ENCODE assay signal across 21 cellular contexts in the genomic region with DNA sequence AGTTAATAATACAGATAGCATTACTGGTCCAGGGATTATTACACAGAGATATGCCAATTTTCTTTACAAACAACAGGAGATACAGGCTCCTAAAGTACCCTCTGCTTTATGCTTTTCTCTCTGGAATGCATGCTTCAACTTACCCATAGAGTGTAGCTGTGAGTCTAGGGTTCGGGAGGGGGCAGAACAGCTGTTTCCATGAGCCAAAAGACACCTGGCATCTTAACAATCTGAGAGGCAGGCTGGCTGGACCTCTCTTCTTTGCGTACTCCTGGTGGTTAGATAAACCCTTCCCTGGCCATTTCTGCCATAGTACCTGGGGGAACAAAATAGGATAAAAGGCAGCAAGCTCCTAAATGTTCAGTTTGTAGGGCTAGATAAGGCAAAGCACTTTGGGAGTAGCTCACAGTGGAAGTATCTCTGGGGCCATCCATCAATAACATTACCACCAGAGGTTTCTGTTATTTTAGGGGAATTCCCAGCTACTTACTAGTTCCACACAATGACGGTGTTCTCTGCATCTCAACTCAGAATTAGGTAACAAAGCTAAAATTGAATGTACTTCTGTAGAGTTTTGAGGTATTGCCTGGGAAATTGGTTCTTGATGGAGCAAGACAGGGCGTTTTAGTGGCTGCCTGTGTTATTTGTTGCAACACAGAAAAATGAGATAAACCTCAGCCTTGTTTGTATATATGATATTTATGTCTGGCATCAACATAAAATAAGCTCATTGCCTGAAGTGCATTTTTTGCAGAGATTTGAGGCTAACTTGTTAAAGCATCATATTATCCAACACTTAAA. TPM values are rescaled to one million over a fixed set of nuclear protein-coding genes. Genes with fewer than 3 reads are reported as not detected.
DNase-seq lines count a peak whose midpoint lies in the region; ATAC-seq and TF ChIP-seq lines count a peak whose summit lies in the region.
"Had no signal": no experiment of that assay in that cellular context is flagged by ENCODE, and none has a peak within 500 bp of the region (broad histone marks: within the 10 kb centered on the region; RNA-seq: fewer than 3 reads in every experiment).

No MANE protein-coding gene starts in this region.

- no peak overlapping the region for H3K27ac Mint-ChIP-seq in stimulated activated naive CD8-positive, alpha-beta T cell treated with anti-CD3 and anti-CD28 coated beads, Interleukin-15, amount 100 ng/mL, for 72 hours
- H3K27ac Mint-ChIP-seq in effector memory CD8-positive, alpha-beta T cell: no peak overlapping the region
- H3K27ac Mint-ChIP-seq: CD14-positive monocyte; T-helper 1 cell treated with Interleukin-12 subunit alpha and Interleukin-12 subunit beta and Interleukin-4 antibody, amounts not matched to agents 30 μg/mL and 1 μg/mL, for 36 hours had no signal

- no peak overlapping the region for H3K4me3 Mint-ChIP-seq in stimulated activated naive CD8-positive, alpha-beta T cell treated with anti-CD3 and anti-CD28 coated beads, Interleukin-15, amount 100 ng/mL, for 72 hours
- no peak overlapping the region for H3K4me3 Mint-ChIP-seq in effector memory CD8-positive, alpha-beta T cell
- H3K4me3 Mint-ChIP-seq: CD14-positive monocyte; neural crest cell; T-helper 1 cell treated with Interleukin-12 subunit alpha and Interleukin-12 subunit beta and Interleukin-4 antibody, amounts not matched to agents 30 μg/mL and 1 μg/mL, for 36 hours had no signal

- no peak for DNase-seq in stimulated activated naive CD8-positive, alpha-beta T cell treated with anti-CD3 and anti-CD28 coated beads, Interleukin-15, amount 100 ng/mL, for 72 hours
- no peak for DNase-seq in stimulated activated naive CD8-positive, alpha-beta T cell treated with anti-CD3 and anti-CD28 coated beads, Interleukin-15, Interleukin-2, amounts not matched to agents 100 U/mL and 50 U/mL, for 24 hours
- DNase-seq in hippocampal formation (lab: John Stamatoyannopoulos, UW): no peak
- DNase-seq in GM13976 (ENCODE audit: low spot score): no peak
- DNase-seq in effector memory CD8-positive, alpha-beta T cell: no peak
- no peak for DNase-seq in testis
- DNase-seq: activated CD4-positive, alpha-beta T cell treated with anti-CD3 and anti-CD28 coated beads for 1 hour; activated T-cell treated with anti-CD3 and anti-CD28 coated beads, Interleukin-2, amount 50 U/mL, for 1 hour; cerebellar nuclear complex; Kasumi-1; NCI-H1694 treated with DMSO at 0.1 percent for 48 hours; NCI-H748 treated with DMSO at 0.1 percent for 48 hours; RPMI8226; stimulated activated CD4-positive, alpha-beta T cell treated with anti-CD3 and anti-CD28 coated beads, Interleukin-4, amount 100 ng/mL, for 24 hours; upper lobe of left lung had no signal

- H3K27me3 ChIP-seq in testis: no peaks in the 10 kb centered on the region
- H3K27me3 ChIP-seq: upper lobe of left lung had no signal

- no peak for TF ChIP-seq POLR2A in testis (IDR thresholded peaks at IDR 0.05)

- no peaks in the 10 kb centered on the region for H3K9me3 ChIP-seq in testis
- H3K9me3 ChIP-seq: upper lobe of left lung had no signal

- H3K27me3 Mint-ChIP-seq in stimulated activated naive CD8-positive, alpha-beta T cell treated with anti-CD3 and anti-CD28 coated beads, Interleukin-15, amount 100 ng/mL, for 72 hours: peaks cover 24% of the 10 kb centered on the region
- H3K27me3 Mint-ChIP-seq in effector memory CD8-positive, alpha-beta T cell: peaks cover 11 to 12% of the 10 kb centered on the region in 2 donors

- no peak overlapping the region for H3K4me3 ChIP-seq in testis
- H3K4me3 ChIP-seq: upper lobe of left lung had no signal

- H3K27ac ChIP-seq in testis: no peak overlapping the region
- H3K27ac ChIP-seq: upper lobe of left lung had no signal

- peak; percentile 48 for ATAC-seq in stimulated activated naive CD8-positive, alpha-beta T cell treated with anti-CD3 and anti-CD28 coated beads, Interleukin-15, amount 100 ng/mL, for 72 hours
- ATAC-seq in stimulated activated naive CD8-positive, alpha-beta T cell treated with anti-CD3 and anti-CD28 coated beads, Interleukin-15, Interleukin-2, amounts not matched to agents 100 U/mL and 50 U/mL, for 24 hours: no peak
- peak; percentile 84 for ATAC-seq in HG02642 (IDR thresholded peaks at IDR 0.05; ENCODE audit: poor library complexity, unreplicated experiment)
- peak; percentile 77 for ATAC-seq in HG03520 (IDR thresholded peaks at IDR 0.05; ENCODE audit: unreplicated experiment)
- no peak for ATAC-seq in effector memory CD8-positive, alpha-beta T cell (replicated peaks)
- ATAC-seq: sciatic nerve had no signal

- H3K36me3 Mint-ChIP-seq in effector memory CD8-positive, alpha-beta T cell (ENCODE audit: insufficient read depth): no peaks in the 10 kb centered on the region
- H3K36me3 Mint-ChIP-seq: CD14-positive monocyte had no signal

- no peaks in the 10 kb centered on the region for H3K36me3 ChIP-seq in testis (ENCODE audit: low read depth, missing control alignments)
- H3K36me3 ChIP-seq: upper lobe of left lung had no signal

- no peaks in the 10 kb centered on the region for H3K4me1 ChIP-seq in testis
- H3K4me1 ChIP-seq: upper lobe of left lung had no signal

- no peaks in the 10 kb centered on the region for H3K9me3 Mint-ChIP-seq in stimulated activated naive CD8-positive, alpha-beta T cell treated with anti-CD3 and anti-CD28 coated beads, Interleukin-15, amount 100 ng/mL, for 72 hours
- H3K9me3 Mint-ChIP-seq in effector memory CD8-positive, alpha-beta T cell: no peaks in the 10 kb centered on the region
- H3K9me3 Mint-ChIP-seq: neural crest cell; T-helper 1 cell treated with Interleukin-12 subunit alpha and Interleukin-12 subunit beta and Interleukin-4 antibody, amounts not matched to agents 30 μg/mL and 1 μg/mL, for 36 hours had no signal

- TF ChIP-seq CTCF in GM13976 (IDR thresholded peaks at IDR 0.05; ENCODE audit: borderline replicate concordance, control extremely low read depth, extremely low read depth, insufficient read depth, missing control alignments) (no peak), testis (IDR thresholded peaks at IDR 0.05) (no peak)

- intact Hi-C loops in testis (cut with DNase I; ENCODE audit: low total_unique reads): no loop called here

- in situ Hi-C loops in GM13976 (cut with MboI; ENCODE audit: low sequenced_read_pairs, unreplicated experiment): loop anchor here (25.0 kb wide), 1 partner anchor 1335 kb away; no protein-coding TSS in a partner anchor

- no peaks in the 10 kb centered on the region for H3K4me1 Mint-ChIP-seq in stimulated activated naive CD8-positive, alpha-beta T cell treated with anti-CD3 and anti-CD28 coated beads, Interleukin-15, amount 100 ng/mL, for 72 hours
- no peaks in the 10 kb centered on the region for H3K4me1 Mint-ChIP-seq in effector memory CD8-positive, alpha-beta T cell (ENCODE audit: low read depth in 2 of 2)
- H3K4me1 Mint-ChIP-seq: CD14-positive monocyte had no signal

- WGBS in testis, 2 donors: 63 to 71% methylated on average over 4 of the region's 4 CpGs

RNA-seq across cellular contexts. Expression of a gene that starts 6.2 kb away (rescaled TPM):
- total RNA-seq in testis: 1 to 10 TPM; 2.9 to 3.9 TPM
- polyA plus RNA-seq in testis (ENCODE audit: insufficient read depth, low read depth, low replicate concordance): 0.61 TPM
- polyA plus RNA-seq: CD14-positive monocyte had no signal

Comparison
In these comparisons a context has a peak if more than half of its experiments do, and no peak if none do; other contexts are left out.
1. ATAC-seq: peak in stimulated activated naive CD8-positive, alpha-beta T cell treated with anti-CD3 and anti-CD28 coated beads, Interleukin-15, amount 100 ng/mL, for 72 hours (single experiment), HG02642 (single experiment) and HG03520 (single experiment); none in stimulated activated naive CD8-positive, alpha-beta T cell treated with anti-CD3 and anti-CD28 coated beads, Interleukin-15, Interleukin-2, amounts not matched to agents 100 U/mL and 50 U/mL, for 24 hours (single experiment) and effector memory CD8-positive, alpha-beta T cell (single experiment).